ENCODE assay signal across 19 cellular contexts in the genomic region with DNA sequence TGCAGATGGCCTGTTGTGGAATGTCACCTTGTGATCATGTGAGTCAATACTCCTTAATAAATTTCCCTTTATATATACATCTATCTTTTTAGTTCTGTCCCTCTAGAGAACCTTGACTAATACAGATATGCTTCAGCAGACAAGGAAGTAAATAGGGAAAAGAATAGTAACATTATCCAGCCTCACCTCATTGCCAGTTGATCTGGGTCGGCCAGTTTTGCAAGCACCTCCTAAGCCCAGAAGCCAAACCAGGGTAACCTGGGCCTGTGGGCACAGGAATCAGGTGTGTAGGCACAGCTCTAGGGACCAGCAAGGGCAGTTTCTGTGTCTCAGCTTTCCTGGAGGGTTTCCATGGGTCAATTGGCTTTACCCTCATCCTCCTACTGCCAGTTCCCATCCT. TPM values are rescaled to one million over a fixed set of nuclear protein-coding genes. Genes with fewer than 3 reads are reported as not detected.
"Had no signal": no experiment of that assay in that cellular context is flagged by ENCODE, and none has a peak within 500 bp of the region (broad histone marks: within the 10 kb centered on the region; RNA-seq: fewer than 3 reads in every experiment).

No MANE protein-coding gene starts in this region.

- ATAC-seq: heart left ventricle, left lobe of liver had no signal

- DNase-seq: activated CD4-positive, alpha-beta memory T cell treated with anti-CD3 and anti-CD28 coated beads, Interleukin-2, amount 10 ng/mL, durations not matched to agents 7 days and 5 days; activated gamma-delta T cell; activated T-cell treated with anti-CD3 and anti-CD28 coated beads, Interleukin-2, amount 50 U/mL, for 48 hours; amygdala; brain microvascular endothelial cell; dermis blood vessel endothelial cell; heart left ventricle; nephron progenitor cell; stimulated activated CD4-positive, alpha-beta T cell treated with anti-CD3 and anti-CD28 coated beads, Interleukin-15, amount 100 ng/mL, for 24 hours; stimulated activated CD4-positive, alpha-beta T cell treated with anti-CD3 and anti-CD28 coated beads, Interleukin-4, amount 100 ng/mL, for 4 hours; tibial artery had no signal

- H3K27ac Mint-ChIP-seq: activated CD4-positive, alpha-beta memory T cell treated with anti-CD3 and anti-CD28 coated beads, Interleukin-2, amount 10 ng/mL, durations not matched to agents 7 days and 5 days; activated naive CD8-positive, alpha-beta T cell; memory B cell; nephron progenitor cell; T-helper 2 cell treated with Interferon-gamma antibody and Interleukin-4, amounts not matched to agents 5 μg/mL and 100 μg/mL, for 36 hours had no signal

- H3K27ac ChIP-seq: brain microvascular endothelial cell, heart left ventricle, tibial artery had no signal

- H3K9me3 Mint-ChIP-seq: memory B cell; nephron progenitor cell; T-helper 2 cell treated with Interferon-gamma antibody and Interleukin-4, amounts not matched to agents 5 μg/mL and 100 μg/mL, for 36 hours had no signal

- H3K36me3 ChIP-seq: brain microvascular endothelial cell, heart left ventricle, tibial artery had no signal

- H3K4me1 Mint-ChIP-seq: nephron progenitor cell had no signal

- H3K9me3 ChIP-seq: heart left ventricle, tibial artery had no signal

- H3K4me3 ChIP-seq: heart left ventricle, tibial artery had no signal

- H3K27me3 Mint-ChIP-seq: activated naive CD8-positive, alpha-beta T cell; memory B cell had no signal

- H3K36me3 Mint-ChIP-seq: activated naive CD8-positive, alpha-beta T cell; memory B cell had no signal

- H3K4me3 Mint-ChIP-seq: activated CD4-positive, alpha-beta memory T cell treated with anti-CD3 and anti-CD28 coated beads, Interleukin-2, amount 10 ng/mL, durations not matched to agents 7 days and 5 days; activated naive CD8-positive, alpha-beta T cell; memory B cell; nephron progenitor cell; T-helper 2 cell treated with Interferon-gamma antibody and Interleukin-4, amounts not matched to agents 5 μg/mL and 100 μg/mL, for 36 hours had no signal

- H3K27me3 ChIP-seq: heart left ventricle, tibial artery had no signal

RNA-seq across cellular contexts. Expression of a gene that starts 11.9 kb away (rescaled TPM):
- total RNA-seq: activated CD4-positive, alpha-beta memory T cell treated with anti-CD3 and anti-CD28 coated beads, Interleukin-2, amount 10 ng/mL, durations not matched to agents 7 days and 5 days; cerebellum; dermis blood vessel endothelial cell; fibroblast of lung; frontal cortex; left lobe of liver; osteoblast had no signal
- polyA plus RNA-seq: fibroblast of lung had no signal

RNA-seq across cellular contexts. Expression of a gene that starts 20.4 kb away (rescaled TPM):
- total RNA-seq: activated CD4-positive, alpha-beta memory T cell treated with anti-CD3 and anti-CD28 coated beads, Interleukin-2, amount 10 ng/mL, durations not matched to agents 7 days and 5 days; fibroblast of lung; osteoblast had no signal
- polyA plus RNA-seq: fibroblast of lung had no signal

RNA-seq across cellular contexts. Expression of a gene that starts 34.1 kb away (rescaled TPM):
- total RNA-seq: cerebellum, dermis blood vessel endothelial cell, fibroblast of lung, frontal cortex, osteoblast had no signal
- polyA plus RNA-seq: fibroblast of lung had no signal
